13 cellular contexts compared by ENCODE assay signal in genomic region chr11:23730307-23730998, GRCh38.
"Had no signal": no experiment of that assay in that cellular context is flagged by ENCODE, and none has a peak within 500 bp of the region (broad histone marks: within the 10 kb centered on the region; RNA-seq: fewer than 3 reads in every experiment).

No MANE protein-coding gene starts in this region.

- H3K27me3 Mint-ChIP-seq: activated CD4-positive, alpha-beta memory T cell treated with anti-CD3 and anti-CD28 coated beads, Interleukin-2, amount 10 ng/mL, durations not matched to agents 7 days and 5 days; activated CD4-positive, alpha-beta T cell treated with anti-CD3 and anti-CD28 coated beads for 36 hours; activated naive CD8-positive, alpha-beta T cell treated with anti-CD3 and anti-CD28 coated beads, Interleukin-2, amount 10 ng/mL, durations not matched to agents 7 days and 5 days; naive B cell had no signal

- H3K27ac Mint-ChIP-seq: activated CD4-positive, alpha-beta memory T cell treated with anti-CD3 and anti-CD28 coated beads, Interleukin-2, amount 10 ng/mL, durations not matched to agents 7 days and 5 days; activated CD4-positive, alpha-beta T cell treated with anti-CD3 and anti-CD28 coated beads for 36 hours; activated naive CD8-positive, alpha-beta T cell treated with anti-CD3 and anti-CD28 coated beads, Interleukin-2, amount 10 ng/mL, durations not matched to agents 7 days and 5 days; naive B cell had no signal

- H3K4me1 Mint-ChIP-seq: activated CD4-positive, alpha-beta memory T cell treated with anti-CD3 and anti-CD28 coated beads, Interleukin-2, amount 10 ng/mL, durations not matched to agents 7 days and 5 days; activated CD4-positive, alpha-beta T cell treated with anti-CD3 and anti-CD28 coated beads for 36 hours; activated naive CD8-positive, alpha-beta T cell treated with anti-CD3 and anti-CD28 coated beads, Interleukin-2, amount 10 ng/mL, durations not matched to agents 7 days and 5 days; naive B cell had no signal

- H3K4me3 Mint-ChIP-seq: activated CD4-positive, alpha-beta memory T cell treated with anti-CD3 and anti-CD28 coated beads, Interleukin-2, amount 10 ng/mL, durations not matched to agents 7 days and 5 days; activated CD4-positive, alpha-beta T cell treated with anti-CD3 and anti-CD28 coated beads for 36 hours; activated naive CD8-positive, alpha-beta T cell treated with anti-CD3 and anti-CD28 coated beads, Interleukin-2, amount 10 ng/mL, durations not matched to agents 7 days and 5 days; naive B cell had no signal

- H3K9me3 ChIP-seq: lower lobe of right lung, tibial artery had no signal

- H3K79me2 ChIP-seq: hepatocyte had no signal

- H2AFZ ChIP-seq: hepatocyte had no signal

- H3K27me3 ChIP-seq: hepatocyte, tibial artery had no signal

- H3K27ac ChIP-seq: hepatocyte, lower lobe of right lung, skin epidermis, tibial artery had no signal

- H3K36me3 Mint-ChIP-seq: activated naive CD8-positive, alpha-beta T cell treated with anti-CD3 and anti-CD28 coated beads, Interleukin-2, amount 10 ng/mL, durations not matched to agents 7 days and 5 days; naive B cell had no signal

- H3K4me2 ChIP-seq: hepatocyte had no signal

- H3K36me3 ChIP-seq: lower lobe of right lung, tibial artery had no signal

- DNase-seq: activated CD4-positive, alpha-beta memory T cell treated with anti-CD3 and anti-CD28 coated beads, Interleukin-2, amount 10 ng/mL, durations not matched to agents 7 days and 5 days; activated CD4-positive, alpha-beta T cell treated with anti-CD3 and anti-CD28 coated beads for 36 hours; activated gamma-delta T cell; activated naive CD8-positive, alpha-beta T cell treated with anti-CD3 and anti-CD28 coated beads, Interleukin-2, amount 10 ng/mL, durations not matched to agents 7 days and 5 days; activated T-cell treated with anti-CD3 and anti-CD28 coated beads, Interleukin-2, amount 50 U/mL, for 48 hours; cerebellar nuclear complex; dermis blood vessel endothelial cell; erythroblast; lower lobe of right lung; naive B cell; tibial artery had no signal

- H3K4me1 ChIP-seq: lower lobe of right lung, tibial artery had no signal

- H3K4me3 ChIP-seq: hepatocyte, lower lobe of right lung, skin epidermis, tibial artery had no signal
